In genomic region chr18:78995740-78996395, GRCh38 we compare ENCODE assay signal across 14 cellular contexts. TPM values are rescaled to one million over a fixed set of nuclear protein-coding genes. Genes with fewer than 3 reads are reported as not detected.
DNase-seq lines count a peak whose midpoint lies in the region; ATAC-seq and TF ChIP-seq lines count a peak whose summit lies in the region.
"Had no signal": no experiment of that assay in that cellular context is flagged by ENCODE, and none has a peak within 500 bp of the region (broad histone marks: within the 10 kb centered on the region; RNA-seq: fewer than 3 reads in every experiment).

No MANE protein-coding gene starts in this region.

- H3K27ac Mint-ChIP-seq in stimulated activated memory B cell treated with anti-CD40 and anti-IgM and Interleukin-4, amounts not matched to agents 10 μg/mL and 1 μg/mL and 100 μg/mL, for 72 hours, result no peak overlapping the region
- H3K27ac Mint-ChIP-seq: CD8-positive, alpha-beta memory T cell had no signal

- intact Hi-C loops in prostate gland (cut with DNase I), result no loop called here
- intact Hi-C loops in OCI-LY7 (cut with micrococcal nuclease; ENCODE audit: unreplicated experiment), result no loop called here

- POLR2A ChIA-PET in OCI-LY7 (lab: Charles Lee), result no interaction called here

- no peaks in the 10 kb centered on the region for H3K9me3 ChIP-seq in prostate gland
- H3K9me3 ChIP-seq in OCI-LY7 (ENCODE audit: low read length), result no peaks in the 10 kb centered on the region
- H3K9me3 ChIP-seq: HAP-1, Peyer's patch had no signal

- no peaks in the 10 kb centered on the region for H3K27me3 ChIP-seq in prostate gland (replicated peaks; ENCODE audit: insufficient read depth)
- H3K27me3 ChIP-seq: Peyer's patch had no signal

- TF ChIP-seq POLR2A in prostate gland (IDR thresholded peaks at IDR 0.05), result no peak

- WGBS in prostate gland, result 56% methylated on average over 22 of the region's 22 CpGs

- no peaks in the 10 kb centered on the region for H3K27me3 Mint-ChIP-seq in stimulated activated memory B cell treated with anti-CD40 and anti-IgM and Interleukin-4, amounts not matched to agents 10 μg/mL and 1 μg/mL and 100 μg/mL, for 72 hours

- no peaks in the 10 kb centered on the region for H4K20me1 ChIP-seq in OCI-LY7 (ENCODE audit: insufficient read depth, low read length)

- H3K4me1 Mint-ChIP-seq in stimulated activated memory B cell treated with anti-CD40 and anti-IgM and Interleukin-4, amounts not matched to agents 10 μg/mL and 1 μg/mL and 100 μg/mL, for 72 hours, result no peaks in the 10 kb centered on the region
- H3K4me1 Mint-ChIP-seq: CD8-positive, alpha-beta memory T cell had no signal

- H3K4me1 ChIP-seq in prostate gland (replicated peaks) (no peaks in the 10 kb centered on the region), OCI-LY7 (ENCODE audit: insufficient read depth, low read length, poor library complexity, severe bottlenecking) (no peaks in the 10 kb centered on the region)
- H3K4me1 ChIP-seq: HAP-1, Peyer's patch had no signal

- H3K36me3 ChIP-seq in prostate gland (no peaks in the 10 kb centered on the region), OCI-LY7 (ENCODE audit: insufficient read depth, low read length) (no peaks in the 10 kb centered on the region)
- H3K36me3 ChIP-seq: Peyer's patch had no signal

- CTCF ChIA-PET in OCI-LY7 (lab: Charles Lee; ENCODE audit: unreplicated experiment), result no interaction called here

- no peaks in the 10 kb centered on the region for H3K36me3 Mint-ChIP-seq in stimulated activated memory B cell treated with anti-CD40 and anti-IgM and Interleukin-4, amounts not matched to agents 10 μg/mL and 1 μg/mL and 100 μg/mL, for 72 hours
- H3K36me3 Mint-ChIP-seq: CD8-positive, alpha-beta memory T cell had no signal

- H3K4me2 ChIP-seq in OCI-LY7 (ENCODE audit: low read length), result no peak overlapping the region

- H3K27ac ChIP-seq in prostate gland (peak overlapping the region in 1 of 2 donors; percentile 25), OCI-LY7 (ENCODE audit: low read depth, low read length, poor library complexity, severe bottlenecking) (no peak overlapping the region)
- H3K27ac ChIP-seq: Peyer's patch had no signal

- H3K9me2 ChIP-seq in OCI-LY7 (ENCODE audit: insufficient read depth, low read length), result no peaks in the 10 kb centered on the region

- H2AFZ ChIP-seq in OCI-LY7 (ENCODE audit: low read length), result no peak overlapping the region

- TF ChIP-seq CTCF in prostate gland (IDR thresholded peaks at IDR 0.05), result no peak
- TF ChIP-seq CTCF in OCI-LY7 (conservative IDR thresholded peaks at IDR 0.05; ENCODE audit: low read length), result no peak

- H3K4me3 ChIP-seq in prostate gland, result no peak overlapping the region
- H3K4me3 ChIP-seq in OCI-LY7 (ENCODE audit: low read depth, low read length, poor library complexity, severe bottlenecking), result no peak overlapping the region
- H3K4me3 ChIP-seq: HAP-1, Peyer's patch had no signal

- H3K79me2 ChIP-seq in OCI-LY7 (ENCODE audit: insufficient read depth, low read depth, low read length), result no peaks in the 10 kb centered on the region

- ATAC-seq in stimulated activated memory B cell treated with anti-CD40 and anti-IgM and Interleukin-4, amounts not matched to agents 10 μg/mL and 1 μg/mL and 100 μg/mL, for 72 hours, result no peak

- no peak overlapping the region for H3K4me3 Mint-ChIP-seq in stimulated activated memory B cell treated with anti-CD40 and anti-IgM and Interleukin-4, amounts not matched to agents 10 μg/mL and 1 μg/mL and 100 μg/mL, for 72 hours
- H3K4me3 Mint-ChIP-seq: CD8-positive, alpha-beta memory T cell had no signal

- BruUV-seq in OCI-LY7 (replicated peaks; lab: Mats Ljungman, UMichigan), result no TSS peak

- DNase-seq in Daoy (ENCODE audit: low read depth), result peak; percentile 25
- peak; percentile 72 for DNase-seq in NCI-H2107 (lab: John Stamatoyannopoulos, UW)
- DNase-seq in islet precursor cell, result peak; percentile 61
- peak; percentile 70 for DNase-seq in prostate gland (ENCODE audit: low spot score)
- DNase-seq in OCI-LY7 (ENCODE audit: low spot score), result no peak
- no peak for DNase-seq in activated effector memory CD4-positive, alpha-beta T cell treated with anti-CD3 and anti-CD28 coated beads, Interleukin-2, amount 50 U/mL, for 16 hours
- DNase-seq: CD8-positive, alpha-beta memory T cell; Kasumi-1; NCI-H1436; NCI-H2171; SIG-M5 had no signal

- H3K9me3 Mint-ChIP-seq in stimulated activated memory B cell treated with anti-CD40 and anti-IgM and Interleukin-4, amounts not matched to agents 10 μg/mL and 1 μg/mL and 100 μg/mL, for 72 hours, result no peaks in the 10 kb centered on the region
- H3K9me3 Mint-ChIP-seq: CD8-positive, alpha-beta memory T cell had no signal

RNA-seq across cellular contexts. Expression of gene SALL3, which starts 16.2 kb away (rescaled TPM):
- total RNA-seq in Daoy (2014; rRNA removed; shearing (Covaris generic)), result 2.8 and 4.1 TPM in 2 replicates
- total RNA-seq in prostate gland, result 10 to 100 TPM in 1 of 2 donors, 1 to 10 TPM in 1; 3.0 to 40.8 TPM
- not detected in 2 replicates for total RNA-seq in OCI-LY7 (2014; rRNA removed; shearing (Covaris generic))
- total RNA-seq in OCI-LY7 (2022), result not detected in 2 replicates
- total RNA-seq: CD8-positive, alpha-beta memory T cell; Peyer's patch had no signal

Comparison
In these comparisons a context has a peak if more than half of its experiments do, and no peak if none do; other contexts are left out.
1. DNase-seq: peak in Daoy (single experiment), NCI-H2107 (single experiment), islet precursor cell (single experiment) and prostate gland (single experiment); none in OCI-LY7 (single experiment) and activated effector memory CD4-positive, alpha-beta T cell treated with anti-CD3 and anti-CD28 coated beads, Interleukin-2, amount 50 U/mL, for 16 hours (single experiment).